ENCODE assay signal across 30 cellular contexts in the genomic region with DNA sequence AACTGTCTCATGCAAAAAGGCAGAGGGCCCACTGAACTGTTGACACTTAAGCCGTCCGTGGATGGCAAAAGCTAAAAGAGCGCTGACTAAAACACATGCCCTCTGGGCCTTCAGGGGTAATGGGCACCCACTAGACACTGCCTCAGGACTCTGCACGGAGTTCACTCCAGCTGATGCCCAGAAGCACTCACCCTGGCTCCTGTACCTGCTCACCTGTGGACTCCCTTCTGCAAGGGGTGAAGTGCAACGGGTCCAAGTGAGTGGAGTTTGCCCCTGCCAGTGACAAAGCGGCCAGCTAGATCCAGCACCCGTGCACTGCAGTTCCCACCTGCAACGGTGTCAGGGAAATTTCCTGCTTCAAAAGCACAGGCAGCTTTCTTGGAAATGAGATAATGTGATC. TPM values are rescaled to one million over a fixed set of nuclear protein-coding genes. Genes with fewer than 3 reads are reported as not detected.
"Had no signal": no experiment of that assay in that cellular context is flagged by ENCODE, and none has a peak within 500 bp of the region (broad histone marks: within the 10 kb centered on the region; RNA-seq: fewer than 3 reads in every experiment).

No MANE protein-coding gene starts in this region.

- FAIRE-seq: islet of Langerhans, kidney had no signal

- H3K27me3 ChIP-seq: heart left ventricle, sigmoid colon, stomach, testis, thyroid gland, transverse colon, upper lobe of left lung, vagina had no signal

- H2AFZ ChIP-seq: parathyroid adenoma had no signal

- H3K4me3 ChIP-seq: heart left ventricle, lower lobe of right lung, mucosa of descending colon, sigmoid colon, smooth muscle cell, stomach, testis, thyroid gland, transverse colon, upper lobe of left lung, vagina had no signal

- H3K27ac ChIP-seq: heart left ventricle, lower lobe of right lung, neutrophil, parathyroid adenoma, sigmoid colon, stomach, testis, thyroid gland, transverse colon, upper lobe of left lung, vagina had no signal

- H3K36me3 ChIP-seq: heart left ventricle, lower lobe of right lung, neutrophil, sigmoid colon, thyroid gland had no signal

- H3K9me3 ChIP-seq: lower lobe of right lung, mucosa of descending colon, neutrophil, testis, thyroid gland, transverse colon, vagina had no signal

- DNase-seq: glutamatergic neuron; heart left ventricle; hypothalamus; immature natural killer cell; kidney; left ventricle myocardium superior; lower lobe of right lung; mammary epithelial cell; midbrain; mucosa of descending colon; naive thymus-derived CD4-positive, alpha-beta T cell; occipital lobe; retina; right cardiac atrium; sigmoid colon; stimulated activated CD4-positive, alpha-beta T cell treated with anti-CD3 and anti-CD28 coated beads, Interleukin-1b, Interleukin-23, amount 100 ng/mL, for 48 hours; stimulated activated CD4-positive, alpha-beta T cell treated with anti-CD3 and anti-CD28 coated beads, Interleukin-2, amount 100 ng/mL, for 48 hours; stimulated activated naive B cell treated with anti-CD40 and anti-IgM and Interleukin-4, amounts not matched to agents 10 μg/mL and 1 μg/mL and 100 μg/mL, for 72 hours; stimulated activated naive CD8-positive, alpha-beta T cell treated with anti-CD3 and anti-CD28 coated beads, Interleukin-15, Interleukin-2, amounts not matched to agents 100 U/mL and 50 U/mL, for 24 hours; stomach; testis; thyroid gland; transverse colon; upper lobe of left lung had no signal

- H3K4me1 ChIP-seq: lower lobe of right lung, parathyroid adenoma, stomach, testis, upper lobe of left lung, vagina had no signal

- ATAC-seq: heart left ventricle; left ventricle myocardium superior; lower lobe of right lung; mucosa of descending colon; naive thymus-derived CD4-positive, alpha-beta T cell; natural killer cell treated with Interleukin-12 subunit alpha and Interleukin-12 subunit beta and Interleukin-15 and Interleukin-18, amount 100 ng/mL, for 72 hours; right cardiac atrium; stimulated activated naive B cell treated with anti-CD40 and anti-IgM and Interleukin-4, amounts not matched to agents 10 μg/mL and 1 μg/mL and 100 μg/mL, for 72 hours; stimulated activated naive CD8-positive, alpha-beta T cell treated with anti-CD3 and anti-CD28 coated beads, Interleukin-15, Interleukin-2, amounts not matched to agents 100 U/mL and 50 U/mL, for 24 hours had no signal

- H3K4me2 ChIP-seq: smooth muscle cell had no signal

- H3K9ac ChIP-seq: parathyroid adenoma had no signal

- H3K79me2 ChIP-seq: parathyroid adenoma had no signal

RNA-seq across cellular contexts. Expression of gene SLC1A1, which starts 50.2 kb away (rescaled TPM):
- polyA plus RNA-seq: naive thymus-derived CD4-positive, alpha-beta T cell had no signal
